1 cellular context compared by ENCODE assay signal in genomic region chr2:98569915-98570314, GRCh38.
TF ChIP-seq lines count a peak whose summit lies in the region.

No MANE protein-coding gene starts in this region.

TF ChIP-seq in HepG2, 621 proteins besides CTCF, POLR2A, EP300 and RAD21:
- TF ChIP-seq HOXA7 (CRISPR knock-in tag; IDR thresholded peaks at IDR 0.05) (no peak), ZNF792 (CRISPR knock-in tag; IDR thresholded peaks at IDR 0.05) (no peak), KDM4B (CRISPR knock-in tag; IDR thresholded peaks at IDR 0.05) (no peak), ZNF768 (CRISPR knock-in tag; IDR thresholded peaks at IDR 0.05) (peak; percentile 28; the same call in 1 of the 2 replicates), AGO2 (optimal IDR thresholded peaks at IDR 0.05; ENCODE audit: low read depth, low read length) (peak; percentile 21), HES4 (CRISPR knock-in tag; IDR thresholded peaks at IDR 0.05; ENCODE audit: borderline replicate concordance) (0 out of 2 replicates have a peak, but pooled peaks have one; percentile 41)
